24 cellular contexts compared by ENCODE assay signal in the genomic region with DNA sequence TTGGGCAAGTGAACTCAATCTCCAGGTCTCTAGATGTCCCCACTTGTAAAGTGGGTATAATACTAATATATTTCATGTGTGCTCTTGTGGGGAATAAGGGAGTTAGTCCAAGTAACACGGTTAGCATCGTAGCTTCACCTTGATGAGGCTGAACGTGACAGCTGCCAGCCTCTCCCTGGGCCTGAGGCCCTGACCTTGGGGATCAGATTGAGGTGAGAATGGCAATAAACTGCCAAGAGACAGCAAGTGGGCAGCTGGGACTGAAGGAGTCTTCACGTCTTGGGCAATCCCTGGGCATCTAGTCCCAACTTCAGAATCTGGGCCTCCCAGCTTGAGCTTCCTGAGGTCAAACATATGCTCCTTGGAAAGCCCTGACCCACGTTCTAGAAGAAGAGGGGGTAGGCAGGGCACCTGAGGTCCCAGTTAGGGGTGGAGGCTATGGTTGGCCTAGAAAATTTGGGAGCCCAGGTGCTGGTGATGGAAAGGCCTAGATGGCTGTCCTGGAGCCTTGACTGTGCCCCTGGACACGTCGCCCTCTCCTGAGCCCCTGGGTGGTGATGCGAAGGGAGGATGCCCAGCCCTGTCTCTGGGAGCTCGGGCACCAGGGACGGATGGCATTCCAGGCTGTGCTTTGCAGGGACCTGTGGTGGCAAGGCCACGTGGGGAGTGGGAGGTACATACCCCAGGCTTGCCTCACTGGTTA. TPM values are rescaled to one million over a fixed set of nuclear protein-coding genes. Genes with fewer than 3 reads are reported as not detected.
"Had no signal": no experiment of that assay in that cellular context is flagged by ENCODE, and none has a peak within 500 bp of the region (broad histone marks: within the 10 kb centered on the region; RNA-seq: fewer than 3 reads in every experiment).

No MANE protein-coding gene starts in this region.

- H3K4me1 Mint-ChIP-seq: activated CD4-positive, alpha-beta T cell treated with anti-CD3 and anti-CD28 coated beads, Interleukin-2, amount 10 ng/mL, durations not matched to agents 24 days and 14 days; activated naive CD4-positive, alpha-beta T cell treated with anti-CD3 and anti-CD28 coated beads, Interleukin-2, amount 50 U/mL, for 24 hours; activated naive CD8-positive, alpha-beta T cell treated with anti-CD3 and anti-CD28 coated beads, Interleukin-2, amount 50 U/mL, for 24 hours; naive B cell had no signal

- H3K4me1 ChIP-seq: parathyroid adenoma, psoas muscle had no signal

- H3K27ac ChIP-seq: parathyroid adenoma, psoas muscle, testis, transverse colon had no signal

- H3K27me3 ChIP-seq: testis, transverse colon had no signal

- H3K36me3 Mint-ChIP-seq: activated CD4-positive, alpha-beta memory T cell treated with anti-CD3 and anti-CD28 coated beads for 36 hours; activated naive CD4-positive, alpha-beta T cell treated with anti-CD3 and anti-CD28 coated beads, Interleukin-2, amount 50 U/mL, for 24 hours; naive B cell had no signal

- H3K9me3 Mint-ChIP-seq: activated CD4-positive, alpha-beta memory T cell treated with anti-CD3 and anti-CD28 coated beads for 36 hours; activated CD4-positive, alpha-beta T cell treated with anti-CD3 and anti-CD28 coated beads, Interleukin-2, amount 10 ng/mL, durations not matched to agents 24 days and 14 days; activated naive CD4-positive, alpha-beta T cell treated with anti-CD3 and anti-CD28 coated beads, Interleukin-2, amount 50 U/mL, for 24 hours; activated naive CD8-positive, alpha-beta T cell treated with anti-CD3 and anti-CD28 coated beads, Interleukin-2, amount 50 U/mL, for 24 hours; activated T-helper 2 cell treated with anti-CD3 and anti-CD28 coated beads, Interferon-gamma antibody, Interleukin-2, Interleukin-4, amounts not matched to agents 10 μg/mL and 5 μg/mL and 100 μg/mL, durations not matched to agents 14 hours and 24 hours and 36 hours; dendritic cell treated with granulocyte-macrophage colony-stimulating factor and Interleukin-4, amounts not matched to agents 40 ng/mL and 50 ng/mL, for 4 days; naive B cell; nephron progenitor cell had no signal

- H3K27ac Mint-ChIP-seq: activated CD4-positive, alpha-beta memory T cell treated with anti-CD3 and anti-CD28 coated beads for 36 hours; activated CD4-positive, alpha-beta T cell treated with anti-CD3 and anti-CD28 coated beads, Interleukin-2, amount 10 ng/mL, durations not matched to agents 24 days and 14 days; activated naive CD4-positive, alpha-beta T cell treated with anti-CD3 and anti-CD28 coated beads, Interleukin-2, amount 50 U/mL, for 24 hours; activated naive CD8-positive, alpha-beta T cell treated with anti-CD3 and anti-CD28 coated beads, Interleukin-2, amount 50 U/mL, for 24 hours; activated T-helper 2 cell treated with anti-CD3 and anti-CD28 coated beads, Interferon-gamma antibody, Interleukin-2, Interleukin-4, amounts not matched to agents 10 μg/mL and 5 μg/mL and 100 μg/mL, durations not matched to agents 14 hours and 24 hours and 36 hours; dendritic cell treated with granulocyte-macrophage colony-stimulating factor and Interleukin-4, amounts not matched to agents 40 ng/mL and 50 ng/mL, for 4 days; naive B cell; nephron progenitor cell had no signal

- DNase-seq: activated CD4-positive, alpha-beta memory T cell treated with anti-CD3 and anti-CD28 coated beads for 36 hours; activated CD4-positive, alpha-beta T cell treated with anti-CD3 and anti-CD28 coated beads, Interleukin-2, amount 10 ng/mL, durations not matched to agents 24 days and 14 days; activated CD4-positive, CD25-positive, alpha-beta regulatory T cell treated with anti-CD3 and anti-CD28 coated beads, Interleukin-2, amount 50 U/mL, for 72 hours; activated naive CD8-positive, alpha-beta T cell treated with anti-CD3 and anti-CD28 coated beads, Interleukin-2, amount 50 U/mL, for 24 hours; activated T-cell treated with anti-CD3 and anti-CD28 coated beads, Interleukin-2, amount 50 U/mL, for 48 hours; amygdala; central memory CD4-positive, alpha-beta T cell; effector CD4-positive, alpha-beta T cell; left ventricle myocardium superior; naive B cell; nephron progenitor cell; psoas muscle; stimulated activated CD4-positive, alpha-beta T cell treated with anti-CD3 and anti-CD28 coated beads, Interleukin-15, amount 100 ng/mL, for 24 hours; stimulated activated CD4-positive, alpha-beta T cell treated with anti-CD3 and anti-CD28 coated beads, Interleukin-2, amount 100 ng/mL, for 24 hours; stimulated activated naive CD4-positive, alpha-beta T cell; T-helper 2 cell; testis; transverse colon had no signal

- H3K4me3 ChIP-seq: psoas muscle, testis, transverse colon had no signal

- H3K9me3 ChIP-seq: psoas muscle, testis, transverse colon had no signal

- H3K27me3 Mint-ChIP-seq: activated naive CD4-positive, alpha-beta T cell treated with anti-CD3 and anti-CD28 coated beads, Interleukin-2, amount 50 U/mL, for 24 hours; activated naive CD8-positive, alpha-beta T cell treated with anti-CD3 and anti-CD28 coated beads, Interleukin-2, amount 50 U/mL, for 24 hours; dendritic cell treated with granulocyte-macrophage colony-stimulating factor and Interleukin-4, amounts not matched to agents 40 ng/mL and 50 ng/mL, for 4 days had no signal

- ATAC-seq: activated naive CD8-positive, alpha-beta T cell treated with anti-CD3 and anti-CD28 coated beads, Interleukin-2, amount 50 U/mL, for 24 hours; left ventricle myocardium superior; psoas muscle had no signal

- H3K4me3 Mint-ChIP-seq: activated CD4-positive, alpha-beta memory T cell treated with anti-CD3 and anti-CD28 coated beads for 36 hours; activated CD4-positive, alpha-beta T cell treated with anti-CD3 and anti-CD28 coated beads, Interleukin-2, amount 10 ng/mL, durations not matched to agents 24 days and 14 days; activated naive CD4-positive, alpha-beta T cell treated with anti-CD3 and anti-CD28 coated beads, Interleukin-2, amount 50 U/mL, for 24 hours; activated naive CD8-positive, alpha-beta T cell treated with anti-CD3 and anti-CD28 coated beads, Interleukin-2, amount 50 U/mL, for 24 hours; dendritic cell treated with granulocyte-macrophage colony-stimulating factor and Interleukin-4, amounts not matched to agents 40 ng/mL and 50 ng/mL, for 4 days; naive B cell; nephron progenitor cell had no signal

- H3K36me3 ChIP-seq: transverse colon had no signal

RNA-seq across cellular contexts. Expression of a gene that starts 23.4 kb away (rescaled TPM):
- total RNA-seq: activated CD4-positive, alpha-beta memory T cell treated with anti-CD3 and anti-CD28 coated beads for 36 hours; activated CD8-positive, alpha-beta memory T cell treated with anti-CD3 and anti-CD28 coated beads for 36 hours; activated T-helper 2 cell treated with anti-CD3 and anti-CD28 coated beads, Interferon-gamma antibody, Interleukin-2, Interleukin-4, amounts not matched to agents 10 μg/mL and 5 μg/mL and 100 μg/mL, durations not matched to agents 14 hours and 24 hours and 36 hours had no signal

RNA-seq across cellular contexts. Expression of a gene that starts 43.5 kb away (rescaled TPM):
- total RNA-seq: activated CD4-positive, alpha-beta memory T cell treated with anti-CD3 and anti-CD28 coated beads for 36 hours; activated CD4-positive, alpha-beta T cell treated with anti-CD3 and anti-CD28 coated beads, Interleukin-2, amount 10 ng/mL, durations not matched to agents 24 days and 14 days; activated CD8-positive, alpha-beta memory T cell treated with anti-CD3 and anti-CD28 coated beads for 36 hours; activated T-helper 2 cell treated with anti-CD3 and anti-CD28 coated beads, Interferon-gamma antibody, Interleukin-2, Interleukin-4, amounts not matched to agents 10 μg/mL and 5 μg/mL and 100 μg/mL, durations not matched to agents 14 hours and 24 hours and 36 hours; lung microvascular endothelial cell had no signal
